ENCODE assay signal across 8 cellular contexts in genomic region chr6:501891-502601, GRCh38.
A peak's percentile ranks its signal among the peaks of the same experiment; 100 is the strongest.
DNase-seq lines count a peak whose midpoint lies in the region; ATAC-seq and TF ChIP-seq lines count a peak whose summit lies in the region.

No MANE protein-coding gene starts in this region.

- TF ChIP-seq CTCF in transverse colon (IDR thresholded peaks at IDR 0.05) (no peak), mesothelial cell of epicardium (IDR thresholded peaks at IDR 0.05; ENCODE audit: unreplicated experiment) (no peak)

- H3K36me3 ChIP-seq in transverse colon, result peaks cover 0 to 4% (median 0%) of the 10 kb centered on the region in 4 donors

- H3K9me3 Mint-ChIP-seq in memory B cell (no peaks in the 10 kb centered on the region), mesothelial cell of epicardium (no peaks in the 10 kb centered on the region)

- DNase-seq in NK-92 treated with Interleukin-12 subunit alpha and Interleukin-12 subunit beta, amount 100 ng/mL, for 24 hours (lab: John Stamatoyannopoulos, UW), result peak; percentile 19
- DNase-seq in NK-92 (lab: John Stamatoyannopoulos, UW; ENCODE audit: unreplicated experiment) (no peak), memory B cell (ENCODE audit: low spot score in 2 of 2) (peak; percentile 18 to 30), transverse colon (peak; percentile 27), 8988T (no peak), mesothelial cell of epicardium (ENCODE audit: low spot score in 2 of 2, unreplicated experiment in 2 of 2) (no peak), DMS79 (lab: John Stamatoyannopoulos, UW) (no peak)
- DNase-seq in activated CD4-positive, alpha-beta T cell treated with anti-CD3 and anti-CD28 coated beads, Interleukin-2, amount 50 U/mL, for 1 hour, result peak; percentile 51

- no peaks in the 10 kb centered on the region for H3K27me3 ChIP-seq in transverse colon

- no peaks in the 10 kb centered on the region for H3K27me3 Mint-ChIP-seq in memory B cell
- no peaks in the 10 kb centered on the region for H3K27me3 Mint-ChIP-seq in mesothelial cell of epicardium (ENCODE audit: low read depth)

- H3K9me3 ChIP-seq in transverse colon, result no peaks in the 10 kb centered on the region

- H3K4me3 Mint-ChIP-seq in memory B cell (peak overlapping the region; percentile 99), mesothelial cell of epicardium (no peak overlapping the region)

- H3K4me3 ChIP-seq in transverse colon, result peak overlapping the region in 1 of 4 donors; percentile 32

- no peak overlapping the region for H3K27ac ChIP-seq in transverse colon

- WGBS in transverse colon (ENCODE audit: low coverage in 1 of 2), 2 donors, result 53 to 77% methylated on average over 9 to 22 of the region's 22 CpGs

- no peak for TF ChIP-seq EP300 in transverse colon (IDR thresholded peaks at IDR 0.05; ENCODE audit: low read depth)

- intact Hi-C loops in transverse colon (cut with DNase I; ENCODE audit: low total_unique reads), result no loop called here

- peaks cover 5% of the 10 kb centered on the region for H3K36me3 Mint-ChIP-seq in memory B cell
- peaks cover 6% of the 10 kb centered on the region for H3K36me3 Mint-ChIP-seq in mesothelial cell of epicardium

- in situ Hi-C loops in transverse colon (cut with MboI; ENCODE audit: low pct_ligation_motif_present in 1 of 4, low pct_unique_long_range_greater_than_20kb in 1 of 4, low sequenced_read_pairs in 3 of 4), result no loop called here

- no peak for TF ChIP-seq POLR2A in transverse colon (IDR thresholded peaks at IDR 0.05)

- H3K4me1 Mint-ChIP-seq in memory B cell, result peaks cover 37% of the 10 kb centered on the region
- H3K4me1 Mint-ChIP-seq in mesothelial cell of epicardium, result no peaks in the 10 kb centered on the region

- H3K27ac Mint-ChIP-seq in memory B cell, result peak overlapping the region; percentile 84
- no peak overlapping the region for H3K27ac Mint-ChIP-seq in mesothelial cell of epicardium

- H3K4me1 ChIP-seq in transverse colon, result peaks cover 0 to 8% (median 0%) of the 10 kb centered on the region in 4 donors

- ATAC-seq in memory B cell (ENCODE audit: low read depth), result peak; percentile 72

Comparison
In these comparisons a context has a peak if more than half of its experiments do, and no peak if none do; other contexts are left out.
1. DNase-seq: peak in NK-92 treated with Interleukin-12 subunit alpha and Interleukin-12 subunit beta, amount 100 ng/mL, for 24 hours (single experiment), activated CD4-positive, alpha-beta T cell treated with anti-CD3 and anti-CD28 coated beads, Interleukin-2, amount 50 U/mL, for 1 hour (single experiment), memory B cell (2 of 2) and transverse colon (single experiment); none in NK-92 (single experiment), 8988T (single experiment), mesothelial cell of epicardium (0 of 2) and DMS79 (single experiment).